Comparison of ENCODE assay signal across 21 cellular contexts in genomic region chr1:82783025-82783424, GRCh38.
DNase-seq lines count a peak whose midpoint lies in the region; ATAC-seq, FAIRE-seq and TF ChIP-seq lines count a peak whose summit lies in the region.
"Had no signal": no experiment of that assay in that cellular context is flagged by ENCODE, and none has a peak within 500 bp of the region (broad histone marks: within the 10 kb centered on the region; RNA-seq: fewer than 3 reads in every experiment).

No MANE protein-coding gene starts in this region.

- POLR2A ChIA-PET in PC-3 (lab: Charles Lee; ENCODE audit: unreplicated experiment), result no interaction called here
- POLR2A ChIA-PET in HepG2 (lab: Yijun Ruan, JAX), result no interaction called here

- intact Hi-C loops in PC-3 (cut with micrococcal nuclease), result no loop called here
- intact Hi-C loops in HepG2 (cut with micrococcal nuclease; ENCODE audit: unreplicated experiment), result no loop called here

- FAIRE-seq in HepG2 (lab: Jason Lieb, UNC), result no peak
- FAIRE-seq: GM18507, H54 had no signal

- no peak overlapping the region for H3K9ac ChIP-seq in KMS-11
- no peak overlapping the region for H3K9ac ChIP-seq in PC-3 (ENCODE audit: low read length)
- H3K9ac ChIP-seq in HepG2 (ENCODE audit: insufficient read depth, low read depth, low read length), result no peak overlapping the region
- H3K9ac ChIP-seq: BLaER1 had no signal

- TF ChIP-seq RAD21 in HepG2 (CRISPR knock-in tag; IDR thresholded peaks at IDR 0.05), result no peak

- H3K9me2 ChIP-seq in PC-3 (replicated peaks; ENCODE audit: low read length), result no peaks in the 10 kb centered on the region

- 3% methylated on average over 5 of the region's 5 CpGs for WGBS in HepG2 (ENCODE audit: low lambda C conversion rate)

- H2AFZ ChIP-seq in ACC112 (ENCODE audit: low read length, unreplicated experiment), result peak overlapping the region; percentile 77
- H2AFZ ChIP-seq in KMS-11 (ENCODE audit: low read depth), result peak overlapping the region; percentile 4; the same call in 1 of the 2 replicates
- H2AFZ ChIP-seq in PC-3 (ENCODE audit: low read length), result no peak overlapping the region
- H2AFZ ChIP-seq in HepG2 (ENCODE audit: low read length), result no peak overlapping the region

- TF ChIP-seq POLR2A in HepG2 (IDR thresholded peaks at IDR 0.05; ENCODE audit: insufficient read depth in 1 of 2, low read depth in 2 of 2, low read length in 2 of 2), result no peak

- no peak for TF ChIP-seq EP300 in HepG2 (IDR thresholded peaks at IDR 0.05; ENCODE audit: low read depth in 2 of 2, low read length in 2 of 2)
- no peak for TF ChIP-seq EP300 in HepG2 (CRISPR knock-in tag; IDR thresholded peaks at IDR 0.05; ENCODE audit: borderline replicate concordance)

- DNase-seq in PC-3, result no peak
- no peak for DNase-seq in HepG2 (ENCODE audit: low spot score)
- DNase-seq in islet precursor cell, result no peak
- DNase-seq: CD4-positive, CD25-positive, alpha-beta regulatory T cell; IMR-90; KG1; NCI-H1092 treated with DMSO at 0.1 percent for 48 hours; NCI-H1436; NCI-H187; NCI-H446 treated with DMSO at 0.1 percent for 48 hours; NCI-H69; T-helper 17 cell had no signal

- H3K4me1 ChIP-seq in ACC112 (ENCODE audit: control insufficient read depth, insufficient read depth, low read length, unreplicated experiment) (no peaks in the 10 kb centered on the region), KMS-11 (ENCODE audit: low read depth, poor library complexity, severe bottlenecking) (no peaks in the 10 kb centered on the region), PC-3 (ENCODE audit: insufficient read depth, low read length) (no peaks in the 10 kb centered on the region), HepG2 (ENCODE audit: insufficient read depth, low read length) (no peaks in the 10 kb centered on the region)

- H3F3A ChIP-seq in PC-3 (ENCODE audit: low read length, unreplicated experiment), result no peaks in the 10 kb centered on the region

- H3K4me3 ChIP-seq in ACC112 (ENCODE audit: low read depth, low read length), result peak overlapping the region; percentile 47
- H3K4me3 ChIP-seq in KMS-11 (IDR thresholded peaks at IDR 0.05; ENCODE audit: insufficient read depth, low read depth, low read length), result no peak overlapping the region
- H3K4me3 ChIP-seq in PC-3 (ENCODE audit: low read length), result no peak overlapping the region
- peak overlapping the region in 1 of 3 experiments; percentile 31; a peak in 2 of 6 replicates for H3K4me3 ChIP-seq in HepG2 (replicated peaks in 1 of 3; ENCODE audit: insufficient read depth in 1 of 3, low read depth in 2 of 3, low read length in 3 of 3)
- H3K4me3 ChIP-seq: BLaER1 had no signal

- H3K9me3 ChIP-seq in PC-3 (ENCODE audit: low read length) (no peaks in the 10 kb centered on the region), HepG2 (ENCODE audit: low read length) (peaks cover 78% of the 10 kb centered on the region; the same call in 1 of the 2 replicates)
- H3K9me3 ChIP-seq: BLaER1 had no signal

- no peak for TF ChIP-seq CTCF in KMS-11 (conservative IDR thresholded peaks at IDR 0.05; ENCODE audit: low read depth, low read length)
- no peak for TF ChIP-seq CTCF in PC-3 (conservative IDR thresholded peaks at IDR 0.05; ENCODE audit: low read depth, low read length)
- no peak for TF ChIP-seq CTCF in HepG2 (CRISPR knock-in tag; IDR thresholded peaks at IDR 0.05)

- no peak overlapping the region for H3K4me2 ChIP-seq in KMS-11
- H3K4me2 ChIP-seq in PC-3 (ENCODE audit: low read length), result peak overlapping the region; percentile 43
- H3K4me2 ChIP-seq in HepG2 (ENCODE audit: low read depth, low read length), result peak overlapping the region; percentile 32; the same call in 1 of the 2 replicates
- H3K4me2 ChIP-seq: BLaER1 had no signal

- H3K79me2 ChIP-seq in ACC112 (ENCODE audit: control insufficient read depth, insufficient read depth, low read length, unreplicated experiment), result no peaks in the 10 kb centered on the region
- H3K79me2 ChIP-seq in KMS-11 (ENCODE audit: insufficient read depth, low read depth), result no peaks in the 10 kb centered on the region
- H3K79me2 ChIP-seq in PC-3 (ENCODE audit: low read length), result no peaks in the 10 kb centered on the region
- no peaks in the 10 kb centered on the region for H3K79me2 ChIP-seq in HepG2 (ENCODE audit: insufficient read depth, low read length)

- no peak overlapping the region for H3K27ac ChIP-seq in ACC112 (ENCODE audit: low read depth, low read length)
- no peak overlapping the region for H3K27ac ChIP-seq in KMS-11
- no peak overlapping the region for H3K27ac ChIP-seq in PC-3 (ENCODE audit: low read length)
- H3K27ac ChIP-seq in HepG2 (ENCODE audit: extremely low read length, insufficient read depth, low read length), result no peak overlapping the region
- H3K27ac ChIP-seq: BLaER1 had no signal

- H3K36me3 ChIP-seq in ACC112 (ENCODE audit: insufficient read depth, low read length) (no peaks in the 10 kb centered on the region), KMS-11 (ENCODE audit: insufficient read depth) (no peaks in the 10 kb centered on the region), PC-3 (ENCODE audit: low read depth, low read length) (no peaks in the 10 kb centered on the region), HepG2 (replicated peaks in 1 of 2; ENCODE audit: control insufficient read depth in 1 of 2, insufficient read depth in 2 of 2, low read length in 2 of 2) (no peaks in the 10 kb centered on the region)
- H3K36me3 ChIP-seq: BLaER1 had no signal

- in situ Hi-C loops in HepG2 (cut with HindIII; ENCODE audit: extremely low pct_ligation_motif_present, low pct_unique_long_range_greater_than_20kb), result no loop called here

- H4K20me1 ChIP-seq in KMS-11 (ENCODE audit: insufficient read depth) (no peaks in the 10 kb centered on the region), PC-3 (ENCODE audit: low read length) (no peaks in the 10 kb centered on the region), HepG2 (ENCODE audit: insufficient read depth, low read length) (no peaks in the 10 kb centered on the region)
- H4K20me1 ChIP-seq: BLaER1 had no signal

- ATAC-seq in PC-3, result no peak
- no peak for ATAC-seq in HepG2
- no peak for ATAC-seq in GM21737 (IDR thresholded peaks at IDR 0.05; ENCODE audit: unreplicated experiment)
- ATAC-seq in HG02678 (IDR thresholded peaks at IDR 0.05; ENCODE audit: unreplicated experiment), result no peak
- no peak for ATAC-seq in HG03175 (IDR thresholded peaks at IDR 0.05; ENCODE audit: unreplicated experiment)
- ATAC-seq: SK-N-SH treated with all-trans-retinoic acid at 6 μM for 48 hours, T-helper 17 cell had no signal

- BruUV-seq in PC-3 (replicated peaks; lab: Mats Ljungman, UMichigan) (no TSS peak), HepG2 (replicated peaks; lab: Mats Ljungman, UMichigan) (no TSS peak)

- H3K27me3 ChIP-seq in ACC112 (ENCODE audit: insufficient read depth, low read length), result no peaks in the 10 kb centered on the region
- H3K27me3 ChIP-seq in KMS-11 (ENCODE audit: insufficient read depth, low read depth), result no peaks in the 10 kb centered on the region
- peaks cover 4% of the 10 kb centered on the region; the same call in 1 of the 2 replicates for H3K27me3 ChIP-seq in PC-3 (ENCODE audit: low read length)
- no peaks in the 10 kb centered on the region for H3K27me3 ChIP-seq in HepG2 (ENCODE audit: control insufficient read depth in 1 of 2, insufficient read depth in 2 of 2, low read length in 2 of 2)
- H3K27me3 ChIP-seq: BLaER1 had no signal

- CTCF ChIA-PET in PC-3 (lab: Charles Lee), result no interaction called here
- CTCF ChIA-PET in HepG2 (lab: Yijun Ruan, JAX; ENCODE audit: low intra/inter-chr PET ratio, low total read pairs), result no interaction called here

TF ChIP-seq in HepG2, 621 proteins besides CTCF, POLR2A, EP300 and RAD21:
- TF ChIP-seq CEBPB (IDR thresholded peaks at IDR 0.05; ENCODE audit: borderline replicate concordance, low read depth, low read length) (0 out of 2 replicates have a peak, but pooled peaks have one; percentile 31), CBX2 (IDR thresholded peaks at IDR 0.05; ENCODE audit: low read depth, low read length) (no peak), CBX2 (CRISPR knock-in tag; IDR thresholded peaks at IDR 0.05; ENCODE audit: low read depth) (no peak), SOX6 (IDR thresholded peaks at IDR 0.05) (no peak), SOX6 (CRISPR knock-in tag; IDR thresholded peaks at IDR 0.05) (no peak), ZNF737 (CRISPR knock-in tag; IDR thresholded peaks at IDR 0.05; ENCODE audit: borderline replicate concordance) (no peak), ZNF558 (CRISPR knock-in tag; IDR thresholded peaks at IDR 0.05; ENCODE audit: borderline replicate concordance) (no peak), NR2F2 (IDR thresholded peaks at IDR 0.05; ENCODE audit: borderline replicate concordance, low read depth) (no peak), FOXK2 (IDR thresholded peaks at IDR 0.05) (no peak)

Comparison
In these comparisons a context has a peak if more than half of its experiments do, and no peak if none do; other contexts are left out.
1. H2AFZ ChIP-seq: peak in ACC112 (single experiment) and KMS-11 (single experiment); none in PC-3 (single experiment) and HepG2 (single experiment).